8 cellular contexts compared by ENCODE assay signal in genomic region chr3:97821413-97821809, GRCh38. TPM values are rescaled to one million over a fixed set of nuclear protein-coding genes. Genes with fewer than 3 reads are reported as not detected.
DNase-seq lines count a peak whose midpoint lies in the region; ATAC-seq, FAIRE-seq and TF ChIP-seq lines count a peak whose summit lies in the region.

No MANE protein-coding gene starts in this region.

- no peaks in the 10 kb centered on the region for H3K36me3 Mint-ChIP-seq in MCF 10A (ENCODE audit: insufficient read depth, unreplicated experiment)

- peaks cover 22% of the 10 kb centered on the region for H3K4me1 Mint-ChIP-seq in MCF 10A (ENCODE audit: insufficient read depth, unreplicated experiment)

- no peak for TF ChIP-seq CTCF in C4-2B (conservative IDR thresholded peaks at IDR 0.05)
- no peak for TF ChIP-seq CTCF in MCF 10A (IDR thresholded peaks at IDR 0.05; ENCODE audit: unreplicated experiment)
- no peak for TF ChIP-seq CTCF in kidney epithelial cell (IDR thresholded peaks at IDR 0.05; ENCODE audit: insufficient read depth, low read length, poor library complexity, severe bottlenecking)

- FAIRE-seq in GM19239 (lab: Jason Lieb, UNC) = peak; percentile 87

- no peak overlapping the region for H3K27ac Mint-ChIP-seq in MCF 10A (ENCODE audit: low read depth, unreplicated experiment)

- peak; percentile 48 for ATAC-seq in HG03280 (IDR thresholded peaks at IDR 0.05; ENCODE audit: unreplicated experiment)

- peak overlapping the region; percentile 65 for H3K4me3 ChIP-seq in kidney epithelial cell (ENCODE audit: low read depth, low read length)

- H3K9me3 Mint-ChIP-seq in MCF 10A (ENCODE audit: unreplicated experiment) = no peaks in the 10 kb centered on the region

- H3K27me3 ChIP-seq in kidney epithelial cell (ENCODE audit: control insufficient read depth, insufficient read depth, low read length) = no peaks in the 10 kb centered on the region

- intact Hi-C loops in MCF 10A (cut with micrococcal nuclease) = no loop called here

- DNase-seq in GM19239 (ENCODE audit: insufficient read length, low spot score) (peak; percentile 3), SW480 (ENCODE audit: low spot score) (peak; percentile 46), MCF 10A (ENCODE audit: unreplicated experiment) (no peak), kidney epithelial cell (ENCODE audit: low read depth) (peak; percentile 5), NCI-H2029 (lab: John Stamatoyannopoulos, UW) (no peak)
- DNase-seq in stimulated activated CD4-positive, alpha-beta T cell treated with anti-CD3 and anti-CD28 coated beads, Interleukin-4, amount 100 ng/mL, for 1 hour = peak; percentile 36

- BruUV-seq in MCF 10A (replicated peaks; lab: Mats Ljungman, UMichigan) = no TSS peak

- H3K36me3 ChIP-seq in kidney epithelial cell (ENCODE audit: control insufficient read depth, insufficient read depth, low read length) = no peaks in the 10 kb centered on the region

- CTCF ChIA-PET in MCF 10A (lab: Yijun Ruan, JAX) = interaction anchor here (0.6 to 2.7 kb wide), 16 partner anchors 20 to 1487 kb away, joined by 3 to 15 read pairs (median 4); no protein-coding TSS in a partner anchor

- POLR2A ChIA-PET in MCF 10A (lab: Yijun Ruan, JAX) = interaction anchor here (0.7 to 4.4 kb wide), 23 partner anchors 9 to 206 kb away, joined by 3 to 64 read pairs (median 4); partner anchors contain the start of gene RIOX2

- no peaks in the 10 kb centered on the region for H3K27me3 Mint-ChIP-seq in MCF 10A (ENCODE audit: insufficient read depth, unreplicated experiment)

- peak overlapping the region; percentile 91 for H3K4me3 Mint-ChIP-seq in MCF 10A (ENCODE audit: unreplicated experiment)

- H3K27ac ChIP-seq in C4-2B = peak overlapping the region; percentile 80; the same call in 1 of the 2 replicates

RNA-seq across cellular contexts. Expression of gene CRYBG3, which starts 0.4 kb away (rescaled TPM):
- 7.2 and 10.7 TPM in 2 replicates for total RNA-seq in MCF 10A (2022)
- total RNA-seq in kidney epithelial cell = 10.5 and 13.1 TPM in 2 replicates

RNA-seq across cellular contexts. Expression of gene ARL6, which starts 56.9 kb away (rescaled TPM):
- total RNA-seq in MCF 10A (2022) (4.1 and 4.7 TPM in 2 replicates), kidney epithelial cell (7.0 and 13.0 TPM in 2 replicates)

Comparison
In these comparisons a context has a peak if more than half of its experiments do, and no peak if none do; other contexts are left out.
1. DNase-seq: peak in GM19239 (single experiment), SW480 (single experiment), kidney epithelial cell (single experiment) and stimulated activated CD4-positive, alpha-beta T cell treated with anti-CD3 and anti-CD28 coated beads, Interleukin-4, amount 100 ng/mL, for 1 hour (single experiment); none in MCF 10A (single experiment) and NCI-H2029 (single experiment).